12 cellular contexts compared by ENCODE assay signal in the genomic region with DNA sequence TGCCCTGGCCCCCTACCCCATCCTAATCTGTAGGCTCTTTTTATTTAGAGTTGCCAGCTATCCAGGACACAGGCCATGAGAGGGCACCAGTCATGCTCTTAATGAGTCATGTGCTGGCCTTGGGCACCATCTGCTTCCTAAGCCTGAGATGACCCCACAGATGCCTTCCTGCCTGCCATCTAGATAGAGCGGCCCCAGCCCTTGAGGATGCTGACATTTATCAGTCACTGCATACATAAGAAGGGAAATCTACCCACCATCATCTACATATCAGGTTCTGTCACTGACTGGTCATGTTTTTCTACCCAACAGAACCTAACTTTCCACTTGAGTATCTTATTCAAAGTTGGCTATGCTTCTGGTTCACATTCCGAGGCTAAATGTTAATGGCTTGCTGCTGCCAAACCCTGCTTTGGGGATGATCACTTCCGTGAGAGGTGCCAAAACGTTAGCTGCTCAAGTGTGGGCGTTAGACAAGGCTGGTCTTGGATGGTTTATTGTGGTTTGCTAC. TPM values are rescaled to one million over a fixed set of nuclear protein-coding genes. Genes with fewer than 3 reads are reported as not detected.
DNase-seq lines count a peak whose midpoint lies in the region; ATAC-seq and TF ChIP-seq lines count a peak whose summit lies in the region.
"Had no signal": no experiment of that assay in that cellular context is flagged by ENCODE, and none has a peak within 500 bp of the region (broad histone marks: within the 10 kb centered on the region; RNA-seq: fewer than 3 reads in every experiment).

No MANE protein-coding gene starts in this region.

- intact Hi-C loops in PC-3 (cut with micrococcal nuclease) = no loop called here

- no peaks in the 10 kb centered on the region for H3K27me3 ChIP-seq in PC-3 (ENCODE audit: low read length)

- H3K36me3 ChIP-seq in PC-3 (ENCODE audit: low read depth, low read length) = peaks cover 2% of the 10 kb centered on the region; the same call in 1 of the 2 replicates

- H3K9ac ChIP-seq in PC-3 (ENCODE audit: low read length) = no peak overlapping the region

- no peaks in the 10 kb centered on the region for H3K4me1 ChIP-seq in PC-3 (ENCODE audit: insufficient read depth, low read length)

- H3K9me3 ChIP-seq in PC-3 (ENCODE audit: low read length) = no peaks in the 10 kb centered on the region

- BruUV-seq in PC-3 (replicated peaks; lab: Mats Ljungman, UMichigan) = no TSS peak

- no peak overlapping the region for H2AFZ ChIP-seq in PC-3 (ENCODE audit: low read length)

- H4K20me1 ChIP-seq in PC-3 (ENCODE audit: low read length) = no peaks in the 10 kb centered on the region

- ATAC-seq in PC-3 = no peak
- ATAC-seq in GM21576 (IDR thresholded peaks at IDR 0.05; ENCODE audit: unreplicated experiment) = no peak

- CTCF ChIA-PET in PC-3 (lab: Charles Lee) = no interaction called here

- no peaks in the 10 kb centered on the region for H3F3A ChIP-seq in PC-3 (ENCODE audit: low read length, unreplicated experiment)

- no peak overlapping the region for H3K4me3 ChIP-seq in PC-3 (ENCODE audit: low read length)

- TF ChIP-seq POLR2A in erythroblast (IDR thresholded peaks at IDR 0.05; ENCODE audit: low read length) = no peak

- TF ChIP-seq CTCF in PC-3 (conservative IDR thresholded peaks at IDR 0.05; ENCODE audit: low read depth, low read length) = 0 out of 2 replicates have a peak, but pooled peaks have one; percentile 9

- H3K79me2 ChIP-seq in PC-3 (ENCODE audit: low read length) = 0 out of 2 replicates have a peak, but pooled peaks cover 3% of the 10 kb centered on the region

- H3K4me2 ChIP-seq in PC-3 (ENCODE audit: low read length) = no peak overlapping the region

- no peak overlapping the region for H3K27ac ChIP-seq in PC-3 (ENCODE audit: low read length)

- DNase-seq in DMS 273 treated with DMSO at 0.1 percent for 48 hours (lab: John Stamatoyannopoulos, UW) (peak; percentile 21), PC-3 (no peak), erythroblast (lab: John Stamatoyannopoulos, UW) (peak; percentile 6 to 9), myocyte (ENCODE audit: low read depth) (peak; percentile 82), NOMO-1 treated with dmso at 0.1 percent for 144 hours (lab: John Stamatoyannopoulos, UW; ENCODE audit: unreplicated experiment) (no peak), kidney glomerular epithelial cell (lab: John Stamatoyannopoulos, UW) (no peak), SHP77 treated with DMSO at 0.1 percent for 48 hours (lab: John Stamatoyannopoulos, UW) (no peak)
- DNase-seq: activated T-cell treated with anti-CD3 and anti-CD28 coated beads, Interleukin-2, amount 50 U/mL, for 24 hours; islet precursor cell had no signal

- POLR2A ChIA-PET in PC-3 (lab: Charles Lee; ENCODE audit: unreplicated experiment) = no interaction called here

- no peaks in the 10 kb centered on the region for H3K9me2 ChIP-seq in PC-3 (replicated peaks; ENCODE audit: low read length)

RNA-seq across cellular contexts. Expression of a gene that starts 49.9 kb away (rescaled TPM):
- total RNA-seq in PC-3 (2014; rRNA removed) = 0.84 TPM in 1 of 2 replicates, not detected in the other
- total RNA-seq in myocyte = not detected in 2 replicates
- 0.05 TPM for polyA plus RNA-seq in myocyte (2012)
- total RNA-seq: chondrocyte; T-helper 2 cell treated with Interferon-gamma antibody and Interleukin-4, amounts not matched to agents 100 ng/mL and 5 ng/mL, for 36 hours had no signal

Comparison
In these comparisons a context has a peak if more than half of its experiments do, and no peak if none do; other contexts are left out.
1. DNase-seq: peak in DMS 273 treated with DMSO at 0.1 percent for 48 hours (single experiment), erythroblast (2 of 2) and myocyte (single experiment); none in PC-3 (single experiment), NOMO-1 treated with dmso at 0.1 percent for 144 hours (single experiment), kidney glomerular epithelial cell (single experiment) and SHP77 treated with DMSO at 0.1 percent for 48 hours (single experiment).